ENCODE assay signal across 31 cellular contexts in genomic region chr3:48756640-48757039, GRCh38. TPM values are rescaled to one million over a fixed set of nuclear protein-coding genes. Genes with fewer than 3 reads are reported as not detected.
DNase-seq lines count a peak whose midpoint lies in the region; ATAC-seq and TF ChIP-seq lines count a peak whose summit lies in the region.
"Had no signal": no experiment of that assay in that cellular context is flagged by ENCODE, and none has a peak within 500 bp of the region (broad histone marks: within the 10 kb centered on the region; RNA-seq: fewer than 3 reads in every experiment).

No MANE protein-coding gene starts in this region.

- no peaks in the 10 kb centered on the region for H3K27me3 Mint-ChIP-seq in activated CD4-positive, alpha-beta T cell treated with anti-CD3 and anti-CD28 coated beads for 36 hours
- H3K27me3 Mint-ChIP-seq in CD8-positive, alpha-beta T cell (ENCODE audit: low read depth): no peaks in the 10 kb centered on the region
- H3K27me3 Mint-ChIP-seq in activated T-helper 2 cell treated with anti-CD3 and anti-CD28 coated beads, Interferon-gamma antibody, Interleukin-2, Interleukin-4, amounts not matched to agents 10 μg/mL and 5 μg/mL and 100 μg/mL, durations not matched to agents 14 hours and 24 hours and 36 hours (ENCODE audit: low read depth): no peaks in the 10 kb centered on the region
- H3K27me3 Mint-ChIP-seq: natural killer cell treated with Interleukin-12 subunit alpha and Interleukin-12 subunit beta and Interleukin-15 and Interleukin-18, amount 100 ng/mL, for 72 hours had no signal

- H3K36me3 Mint-ChIP-seq in activated CD4-positive, alpha-beta T cell treated with anti-CD3 and anti-CD28 coated beads for 36 hours (ENCODE audit: low read depth): peaks cover 6% of the 10 kb centered on the region
- H3K36me3 Mint-ChIP-seq in CD8-positive, alpha-beta T cell: peaks cover 54% of the 10 kb centered on the region
- peaks cover 16% of the 10 kb centered on the region for H3K36me3 Mint-ChIP-seq in activated T-helper 2 cell treated with anti-CD3 and anti-CD28 coated beads, Interferon-gamma antibody, Interleukin-2, Interleukin-4, amounts not matched to agents 10 μg/mL and 5 μg/mL and 100 μg/mL, durations not matched to agents 14 hours and 24 hours and 36 hours (ENCODE audit: low read depth)
- H3K36me3 Mint-ChIP-seq: WTC11 had no signal

- peaks cover 5% of the 10 kb centered on the region for H3K79me1 ChIP-seq in mesenchymal stem cell (replicated peaks; ENCODE audit: low read length, poor library complexity, severe bottlenecking)

- H2BK15ac ChIP-seq in mesenchymal stem cell (ENCODE audit: low read depth, poor library complexity, severe bottlenecking): no peak overlapping the region

- no peak overlapping the region for H2BK12ac ChIP-seq in mesenchymal stem cell (ENCODE audit: low read length in 2 of 2)

- no peak overlapping the region for H3K4me3 Mint-ChIP-seq in activated CD4-positive, alpha-beta T cell treated with anti-CD3 and anti-CD28 coated beads for 36 hours
- no peak overlapping the region for H3K4me3 Mint-ChIP-seq in CD8-positive, alpha-beta T cell
- no peak overlapping the region for H3K4me3 Mint-ChIP-seq in activated T-helper 2 cell treated with anti-CD3 and anti-CD28 coated beads, Interferon-gamma antibody, Interleukin-2, Interleukin-4, amounts not matched to agents 10 μg/mL and 5 μg/mL and 100 μg/mL, durations not matched to agents 14 hours and 24 hours and 36 hours (ENCODE audit: low read depth)
- H3K4me3 Mint-ChIP-seq: natural killer cell treated with Interleukin-12 subunit alpha and Interleukin-12 subunit beta and Interleukin-15 and Interleukin-18, amount 100 ng/mL, for 72 hours; WTC11 had no signal

- no peak overlapping the region for H2AK5ac ChIP-seq in mesenchymal stem cell (ENCODE audit: low read length, severe bottlenecking)

- no peaks in the 10 kb centered on the region for H3K4me1 Mint-ChIP-seq in activated CD4-positive, alpha-beta T cell treated with anti-CD3 and anti-CD28 coated beads for 36 hours
- H3K4me1 Mint-ChIP-seq in CD8-positive, alpha-beta T cell (ENCODE audit: low read depth): no peaks in the 10 kb centered on the region
- H3K4me1 Mint-ChIP-seq in activated T-helper 2 cell treated with anti-CD3 and anti-CD28 coated beads, Interferon-gamma antibody, Interleukin-2, Interleukin-4, amounts not matched to agents 10 μg/mL and 5 μg/mL and 100 μg/mL, durations not matched to agents 14 hours and 24 hours and 36 hours (ENCODE audit: low read depth): peaks cover 13% of the 10 kb centered on the region
- H3K4me1 Mint-ChIP-seq: WTC11 had no signal

- no peaks in the 10 kb centered on the region for H3K9me3 Mint-ChIP-seq in activated CD4-positive, alpha-beta T cell treated with anti-CD3 and anti-CD28 coated beads for 36 hours (ENCODE audit: low read depth)
- H3K9me3 Mint-ChIP-seq in CD8-positive, alpha-beta T cell: no peaks in the 10 kb centered on the region
- H3K9me3 Mint-ChIP-seq in activated T-helper 2 cell treated with anti-CD3 and anti-CD28 coated beads, Interferon-gamma antibody, Interleukin-2, Interleukin-4, amounts not matched to agents 10 μg/mL and 5 μg/mL and 100 μg/mL, durations not matched to agents 14 hours and 24 hours and 36 hours: no peaks in the 10 kb centered on the region
- H3K9me3 Mint-ChIP-seq: natural killer cell treated with Interleukin-12 subunit alpha and Interleukin-12 subunit beta and Interleukin-15 and Interleukin-18, amount 100 ng/mL, for 72 hours; WTC11 had no signal

- ATAC-seq in activated CD4-positive, alpha-beta T cell treated with anti-CD3 and anti-CD28 coated beads for 36 hours: peak; percentile 72
- no peak for ATAC-seq in CD8-positive, alpha-beta T cell
- ATAC-seq in HG02973 (IDR thresholded peaks at IDR 0.05; ENCODE audit: unreplicated experiment) (no peak), HG03457 (IDR thresholded peaks at IDR 0.05; ENCODE audit: unreplicated experiment) (no peak)
- ATAC-seq: lower lobe of right lung; natural killer cell treated with Interleukin-12 subunit alpha and Interleukin-12 subunit beta and Interleukin-15 and Interleukin-18, amount 100 ng/mL, for 72 hours; WTC11 had no signal

- no peak overlapping the region for H3K27ac ChIP-seq in CD8-positive, alpha-beta T cell (ENCODE audit: low read depth, low read length)
- no peak overlapping the region for H3K27ac ChIP-seq in mesenchymal stem cell (ENCODE audit: low read length, poor library complexity, severe bottlenecking)
- H3K27ac ChIP-seq: breast epithelium, lower lobe of right lung, thyroid gland, uterus had no signal

- no peak for TF ChIP-seq CTCF in CD8-positive, alpha-beta T cell (IDR thresholded peaks at IDR 0.05)

- no peak overlapping the region for H3K9ac ChIP-seq in mesenchymal stem cell (ENCODE audit: low read length)

- no peak overlapping the region for H2BK120ac ChIP-seq in mesenchymal stem cell (ENCODE audit: low read depth, low read length)

- no peak overlapping the region for H3K4me3 ChIP-seq in CD8-positive, alpha-beta T cell (ENCODE audit: low read depth, low read length)
- no peak overlapping the region for H3K4me3 ChIP-seq in mesenchymal stem cell (ENCODE audit: insufficient read depth in 1 of 2, low read depth in 1 of 2, low read length in 2 of 2)
- H3K4me3 ChIP-seq: breast epithelium, HAP-1, lower lobe of right lung, thyroid gland, uterus had no signal

- H3K36me3 ChIP-seq in CD8-positive, alpha-beta T cell (ENCODE audit: insufficient read depth, low read length): peaks cover 5% of the 10 kb centered on the region
- H3K36me3 ChIP-seq in mesenchymal stem cell (ENCODE audit: control insufficient read depth in 1 of 2, insufficient read depth in 2 of 2, low read depth in 1 of 2, low read length in 2 of 2): peaks cover 7 to 57% of the 10 kb centered on the region in 2 experiments
- H3K36me3 ChIP-seq: breast epithelium, uterus had no signal

- H3K4me1 ChIP-seq in CD8-positive, alpha-beta T cell (ENCODE audit: insufficient read depth, low read length): no peaks in the 10 kb centered on the region
- no peaks in the 10 kb centered on the region for H3K4me1 ChIP-seq in mesenchymal stem cell (ENCODE audit: control insufficient read depth, insufficient read depth, low read depth, low read length)
- H3K4me1 ChIP-seq: breast epithelium, HAP-1, lower lobe of right lung, thyroid gland, uterus had no signal

- CTCF ChIA-PET in activated CD4-positive, alpha-beta T cell treated with anti-CD3 and anti-CD28 coated beads for 36 hours (lab: Charles Lee): interaction anchor here (0.6 to 1.8 kb wide), 4 partner anchors 17 to 853 kb away, joined by 3 to 8 read pairs (median 4); no protein-coding TSS in a partner anchor
- CTCF ChIA-PET in CD8-positive, alpha-beta T cell (lab: Charles Lee): interaction anchor here (0.7 kb wide), 3 partner anchors 17 to 702 kb away, joined by 3 read pairs; no protein-coding TSS in a partner anchor

- H2AFZ ChIP-seq in mesenchymal stem cell (ENCODE audit: low read depth, low read length): no peak overlapping the region

- no peak for DNase-seq in activated CD4-positive, alpha-beta T cell treated with anti-CD3 and anti-CD28 coated beads for 36 hours
- no peak for DNase-seq in activated CD4-positive, alpha-beta T cell treated with anti-CD3 and anti-CD28 coated beads, Interleukin-2, amount 50 U/mL, for 4 hours
- DNase-seq in CD8-positive, alpha-beta T cell: no peak
- no peak for DNase-seq in activated T-helper 2 cell treated with anti-CD3 and anti-CD28 coated beads, Interferon-gamma antibody, Interleukin-2, Interleukin-4, amounts not matched to agents 10 μg/mL and 5 μg/mL and 100 μg/mL, durations not matched to agents 14 hours and 24 hours and 36 hours (ENCODE audit: low spot score)
- DNase-seq in mesenchymal stem cell (peak; percentile 18), cerebellum (ENCODE audit: low spot score) (no peak)
- DNase-seq: 8988T; activated naive CD4-positive, alpha-beta T cell; C1 segment of cervical spinal cord; Calu3; DMS79; effector CD4-positive, alpha-beta T cell; GF-D8; hypothalamus; Kasumi-1; lower lobe of right lung; NCI-H1436; NCI-H446; NCI-H82; stimulated activated CD4-positive, alpha-beta T cell treated with anti-CD3 and anti-CD28 coated beads, Interleukin-15, amount 100 ng/mL, for 24 hours; stimulated activated naive CD4-positive, alpha-beta T cell; SW 1271; T1000; thyroid gland; uterus had no signal

- no peak overlapping the region for H3K18ac ChIP-seq in mesenchymal stem cell (ENCODE audit: low read depth in 1 of 2, low read length in 2 of 2)

- H3K4ac ChIP-seq in mesenchymal stem cell (ENCODE audit: low read depth in 1 of 2, low read length in 2 of 2): no peak overlapping the region

- no peak overlapping the region for H4K91ac ChIP-seq in mesenchymal stem cell (ENCODE audit: low read length)

- WGBS in mesenchymal stem cell: 82% methylated on average over 5 of the region's 5 CpGs

- no peak overlapping the region for H3K23ac ChIP-seq in mesenchymal stem cell (ENCODE audit: low read length in 2 of 2)

- H4K8ac ChIP-seq in mesenchymal stem cell (ENCODE audit: low read length): no peak overlapping the region

- H3K27ac Mint-ChIP-seq in activated CD4-positive, alpha-beta T cell treated with anti-CD3 and anti-CD28 coated beads for 36 hours: no peak overlapping the region
- H3K27ac Mint-ChIP-seq in CD8-positive, alpha-beta T cell: peak overlapping the region; percentile 4
- H3K27ac Mint-ChIP-seq in activated T-helper 2 cell treated with anti-CD3 and anti-CD28 coated beads, Interferon-gamma antibody, Interleukin-2, Interleukin-4, amounts not matched to agents 10 μg/mL and 5 μg/mL and 100 μg/mL, durations not matched to agents 14 hours and 24 hours and 36 hours: peak overlapping the region; percentile 66
- H3K27ac Mint-ChIP-seq: natural killer cell treated with Interleukin-12 subunit alpha and Interleukin-12 subunit beta and Interleukin-15 and Interleukin-18, amount 100 ng/mL, for 72 hours; WTC11 had no signal

- no peak overlapping the region for H3K14ac ChIP-seq in mesenchymal stem cell (ENCODE audit: low read length in 2 of 2)

- POLR2A ChIA-PET in activated CD4-positive, alpha-beta T cell treated with anti-CD3 and anti-CD28 coated beads for 36 hours (lab: Charles Lee): interaction anchor here (0.5 kb wide), 1 partner anchor 100 kb away, joined by 4 read pairs; no protein-coding TSS in a partner anchor
- POLR2A ChIA-PET in CD8-positive, alpha-beta T cell (lab: Charles Lee): no interaction called here

- intact Hi-C loops in activated CD4-positive, alpha-beta T cell treated with anti-CD3 and anti-CD28 coated beads for 36 hours (cut with DNase I, micrococcal nuclease): no loop called here
- intact Hi-C loops in CD8-positive, alpha-beta T cell (cut with DNase I, micrococcal nuclease): no loop called here
- intact Hi-C loops in activated T-helper 2 cell treated with anti-CD3 and anti-CD28 coated beads, Interferon-gamma antibody, Interleukin-2, Interleukin-4, amounts not matched to agents 10 μg/mL and 5 μg/mL and 100 μg/mL, durations not matched to agents 14 hours and 24 hours and 36 hours (cut with micrococcal nuclease): no loop called here

- no peak overlapping the region for H2BK5ac ChIP-seq in mesenchymal stem cell (ENCODE audit: low read depth, low read length, poor library complexity, severe bottlenecking)

- H3K27me3 ChIP-seq in CD8-positive, alpha-beta T cell (ENCODE audit: insufficient read depth, low read length): no peaks in the 10 kb centered on the region
- H3K27me3 ChIP-seq in mesenchymal stem cell (ENCODE audit: control insufficient read depth in 1 of 2, insufficient read depth in 1 of 2, low read length in 2 of 2): no peaks in the 10 kb centered on the region
- H3K27me3 ChIP-seq: breast epithelium, thyroid gland, uterus had no signal

- H3K4me2 ChIP-seq in mesenchymal stem cell (ENCODE audit: low read length, poor library complexity, severe bottlenecking): no peak overlapping the region

- H3K9me3 ChIP-seq in CD8-positive, alpha-beta T cell (ENCODE audit: low read length): no peaks in the 10 kb centered on the region
- no peaks in the 10 kb centered on the region for H3K9me3 ChIP-seq in mesenchymal stem cell (ENCODE audit: control insufficient read depth, low read length)
- H3K9me3 ChIP-seq: breast epithelium, HAP-1, lower lobe of right lung, thyroid gland, uterus had no signal

RNA-seq across cellular contexts. Expression of gene IP6K2, which starts 39.6 kb away (rescaled TPM):
- 10 to 100 TPM; 39.4 to 48.3 TPM for total RNA-seq in activated CD4-positive, alpha-beta T cell treated with anti-CD3 and anti-CD28 coated beads for 36 hours
- total RNA-seq in CD8-positive, alpha-beta T cell: 100 to 1,000 TPM; 118 to 123 TPM
- total RNA-seq in activated T-helper 2 cell treated with anti-CD3 and anti-CD28 coated beads, Interferon-gamma antibody, Interleukin-2, Interleukin-4, amounts not matched to agents 10 μg/mL and 5 μg/mL and 100 μg/mL, durations not matched to agents 14 hours and 24 hours and 36 hours: 65.4 and 68.2 TPM in 2 replicates
- polyA plus RNA-seq in mesenchymal stem cell (2013, experiment 1 of 2): 75.8 TPM
- 75.0 TPM for polyA plus RNA-seq in mesenchymal stem cell (2013, experiment 2 of 2)
- 122 TPM for total RNA-seq in cerebellum
